Comparison of ENCODE assay signal across 8 cellular contexts in the genomic region with DNA sequence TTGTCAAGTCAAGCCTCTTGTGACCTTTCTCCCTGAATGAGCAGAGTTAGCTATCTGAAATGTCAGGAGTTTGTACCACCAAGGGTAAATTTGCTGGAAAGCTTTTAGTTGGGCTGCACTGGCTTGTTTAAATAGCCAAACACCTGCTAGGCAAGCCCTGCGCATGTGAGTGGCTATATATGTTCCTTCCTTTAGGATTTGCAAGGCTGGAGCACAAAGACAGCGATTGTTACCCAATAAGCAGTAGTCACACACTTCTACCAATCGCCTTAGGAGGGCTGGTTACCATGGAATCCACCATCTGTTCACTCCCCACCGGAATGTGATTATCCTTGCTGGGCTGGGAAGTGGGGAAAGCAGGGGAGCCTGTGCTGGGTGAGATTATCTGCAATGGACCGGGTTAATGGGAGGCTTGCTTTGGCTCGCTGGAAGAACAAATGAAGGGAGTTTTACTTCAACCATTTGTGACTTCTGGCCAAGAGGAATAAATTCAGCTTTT.
DNase-seq lines count a peak whose midpoint lies in the region; ATAC-seq and TF ChIP-seq lines count a peak whose summit lies in the region.

No MANE protein-coding gene starts in this region.

- H3K9me3 ChIP-seq in right atrium auricular region, result no peaks in the 10 kb centered on the region

- H3K4me1 ChIP-seq in right atrium auricular region, result peaks cover 0 to 80% of the 10 kb centered on the region in 2 donors

- H3K36me3 Mint-ChIP-seq in WTC11, result peaks cover 2% of the 10 kb centered on the region; the same call in 1 of the 2 replicates

- ATAC-seq in WTC11 (peak; percentile 98), HG03439 (IDR thresholded peaks at IDR 0.05; ENCODE audit: unreplicated experiment) (no peak), HG03025 (IDR thresholded peaks at IDR 0.05; ENCODE audit: low FRiP score, unreplicated experiment) (no peak)

- H3K4me3 ChIP-seq in right atrium auricular region (peak overlapping the region; percentile 8 to 9), retinal pigment epithelial cell (ENCODE audit: low read length) (peak overlapping the region; percentile 60)

- peaks cover 69% of the 10 kb centered on the region for H3K4me1 Mint-ChIP-seq in WTC11

- H3K4me3 Mint-ChIP-seq in WTC11, result peak overlapping the region; percentile 60

- no peaks in the 10 kb centered on the region for H3K27me3 ChIP-seq in right atrium auricular region

- peak overlapping the region; percentile 94 for H3K27ac Mint-ChIP-seq in WTC11

- CTCF ChIA-PET in WTC11 (lab: Charles Lee), result interaction anchor here (0.8 kb wide), 1 partner anchor 45 kb away, joined by 4 read pairs; no protein-coding TSS in a partner anchor

- POLR2A ChIA-PET in WTC11 (lab: Charles Lee), result no interaction called here

- no peak for TF ChIP-seq CTCF in WTC11 (IDR thresholded peaks at IDR 0.05)
- TF ChIP-seq CTCF in right atrium auricular region (IDR thresholded peaks at IDR 0.05), result no peak
- no peak for TF ChIP-seq CTCF in retinal pigment epithelial cell (conservative IDR thresholded peaks at IDR 0.05; ENCODE audit: low read depth, low read length)

- H3K9me3 Mint-ChIP-seq in WTC11, result peaks cover 3% of the 10 kb centered on the region; the same call in 1 of the 2 replicates

- no peaks in the 10 kb centered on the region for H3K36me3 ChIP-seq in right atrium auricular region

- DNase-seq in AG08395 (ENCODE audit: low spot score), result peak; percentile 64
- DNase-seq in NCI-H1092 treated with DMSO at 0.1 percent for 48 hours (lab: John Stamatoyannopoulos, UW), result peak; percentile 92
- DNase-seq in WTC11 (ENCODE audit: low spot score), result peak; percentile 77
- no peak for DNase-seq in right atrium auricular region (ENCODE audit: low spot score)
- DNase-seq in retinal pigment epithelial cell (ENCODE audit: low read depth), result peak; percentile 99
- no peak for DNase-seq in AML-193 (lab: John Stamatoyannopoulos, UW)

- peak overlapping the region; percentile 40 to 53 for H3K27ac ChIP-seq in right atrium auricular region

- no peaks in the 10 kb centered on the region for H3K27me3 Mint-ChIP-seq in WTC11 (ENCODE audit: low read depth)

TF ChIP-seq in WTC11, 78 proteins besides CTCF, POLR2A, EP300 and RAD21 (continues in another document):
- no peak for TF ChIP-seq NFYB (CRISPR knock-in tag; conservative IDR thresholded peaks at IDR 0.05; ENCODE audit: low read depth)
- TF ChIP-seq NFATC4 (CRISPR knock-in tag; IDR thresholded peaks at IDR 0.05), result no peak
- TF ChIP-seq, protein P1, sequence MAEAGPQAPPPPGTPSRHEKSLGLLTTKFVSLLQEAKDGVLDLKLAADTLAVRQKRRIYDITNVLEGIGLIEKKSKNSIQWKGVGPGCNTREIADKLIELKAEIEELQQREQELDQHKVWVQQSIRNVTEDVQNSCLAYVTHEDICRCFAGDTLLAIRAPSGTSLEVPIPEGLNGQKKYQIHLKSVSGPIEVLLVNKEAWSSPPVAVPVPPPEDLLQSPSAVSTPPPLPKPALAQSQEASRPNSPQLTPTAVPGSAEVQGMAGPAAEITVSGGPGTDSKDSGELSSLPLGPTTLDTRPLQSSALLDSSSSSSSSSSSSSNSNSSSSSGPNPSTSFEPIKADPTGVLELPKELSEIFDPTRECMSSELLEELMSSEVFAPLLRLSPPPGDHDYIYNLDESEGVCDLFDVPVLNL (CRISPR knock-in tag; IDR thresholded peaks at IDR 0.05; ENCODE audit: borderline replicate concordance, low read depth), result no peak
- no peak for TF ChIP-seq FOXJ3 (CRISPR knock-in tag; IDR thresholded peaks at IDR 0.05; ENCODE audit: borderline replicate concordance)
- peak; percentile 76; the same call in 1 of the 2 replicates for TF ChIP-seq TEAD1 (CRISPR knock-in tag; IDR thresholded peaks at IDR 0.05)
- TF ChIP-seq, protein P2, sequence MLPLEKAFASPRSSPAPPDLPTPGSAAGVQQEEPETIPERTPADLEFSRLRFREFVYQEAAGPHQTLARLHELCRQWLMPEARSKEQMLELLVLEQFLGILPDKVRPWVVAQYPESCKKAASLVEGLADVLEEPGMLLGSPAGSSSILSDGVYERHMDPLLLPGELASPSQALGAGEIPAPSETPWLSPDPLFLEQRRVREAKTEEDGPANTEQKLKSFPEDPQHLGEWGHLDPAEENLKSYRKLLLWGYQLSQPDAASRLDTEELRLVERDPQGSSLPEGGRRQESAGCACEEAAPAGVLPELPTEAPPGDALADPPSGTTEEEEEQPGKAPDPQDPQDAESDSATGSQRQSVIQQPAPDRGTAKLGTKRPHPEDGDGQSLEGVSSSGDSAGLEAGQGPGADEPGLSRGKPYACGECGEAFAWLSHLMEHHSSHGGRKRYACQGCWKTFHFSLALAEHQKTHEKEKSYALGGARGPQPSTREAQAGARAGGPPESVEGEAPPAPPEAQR (CRISPR knock-in tag; IDR thresholded peaks at IDR 0.05), result no peak
- TF ChIP-seq FOXK1 (CRISPR knock-in tag; IDR thresholded peaks at IDR 0.05), result 0 out of 2 replicates have a peak, but pooled peaks have one; percentile 13
- TF ChIP-seq, protein P3, sequence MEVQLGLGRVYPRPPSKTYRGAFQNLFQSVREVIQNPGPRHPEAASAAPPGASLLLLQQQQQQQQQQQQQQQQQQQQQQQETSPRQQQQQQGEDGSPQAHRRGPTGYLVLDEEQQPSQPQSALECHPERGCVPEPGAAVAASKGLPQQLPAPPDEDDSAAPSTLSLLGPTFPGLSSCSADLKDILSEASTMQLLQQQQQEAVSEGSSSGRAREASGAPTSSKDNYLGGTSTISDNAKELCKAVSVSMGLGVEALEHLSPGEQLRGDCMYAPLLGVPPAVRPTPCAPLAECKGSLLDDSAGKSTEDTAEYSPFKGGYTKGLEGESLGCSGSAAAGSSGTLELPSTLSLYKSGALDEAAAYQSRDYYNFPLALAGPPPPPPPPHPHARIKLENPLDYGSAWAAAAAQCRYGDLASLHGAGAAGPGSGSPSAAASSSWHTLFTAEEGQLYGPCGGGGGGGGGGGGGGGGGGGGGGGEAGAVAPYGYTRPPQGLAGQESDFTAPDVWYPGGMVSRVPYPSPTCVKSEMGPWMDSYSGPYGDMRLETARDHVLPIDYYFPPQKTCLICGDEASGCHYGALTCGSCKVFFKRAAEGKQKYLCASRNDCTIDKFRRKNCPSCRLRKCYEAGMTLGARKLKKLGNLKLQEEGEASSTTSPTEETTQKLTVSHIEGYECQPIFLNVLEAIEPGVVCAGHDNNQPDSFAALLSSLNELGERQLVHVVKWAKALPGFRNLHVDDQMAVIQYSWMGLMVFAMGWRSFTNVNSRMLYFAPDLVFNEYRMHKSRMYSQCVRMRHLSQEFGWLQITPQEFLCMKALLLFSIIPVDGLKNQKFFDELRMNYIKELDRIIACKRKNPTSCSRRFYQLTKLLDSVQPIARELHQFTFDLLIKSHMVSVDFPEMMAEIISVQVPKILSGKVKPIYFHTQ (CRISPR knock-in tag; IDR thresholded peaks at IDR 0.05), result no peak
- no peak for TF ChIP-seq ZNF219 (CRISPR knock-in tag; IDR thresholded peaks at IDR 0.05; ENCODE audit: borderline replicate concordance)
- TF ChIP-seq CREB1 (CRISPR knock-in tag; IDR thresholded peaks at IDR 0.05), result no peak
- no peak for TF ChIP-seq RORB (CRISPR knock-in tag; IDR thresholded peaks at IDR 0.05)
- TF ChIP-seq, protein P4, sequence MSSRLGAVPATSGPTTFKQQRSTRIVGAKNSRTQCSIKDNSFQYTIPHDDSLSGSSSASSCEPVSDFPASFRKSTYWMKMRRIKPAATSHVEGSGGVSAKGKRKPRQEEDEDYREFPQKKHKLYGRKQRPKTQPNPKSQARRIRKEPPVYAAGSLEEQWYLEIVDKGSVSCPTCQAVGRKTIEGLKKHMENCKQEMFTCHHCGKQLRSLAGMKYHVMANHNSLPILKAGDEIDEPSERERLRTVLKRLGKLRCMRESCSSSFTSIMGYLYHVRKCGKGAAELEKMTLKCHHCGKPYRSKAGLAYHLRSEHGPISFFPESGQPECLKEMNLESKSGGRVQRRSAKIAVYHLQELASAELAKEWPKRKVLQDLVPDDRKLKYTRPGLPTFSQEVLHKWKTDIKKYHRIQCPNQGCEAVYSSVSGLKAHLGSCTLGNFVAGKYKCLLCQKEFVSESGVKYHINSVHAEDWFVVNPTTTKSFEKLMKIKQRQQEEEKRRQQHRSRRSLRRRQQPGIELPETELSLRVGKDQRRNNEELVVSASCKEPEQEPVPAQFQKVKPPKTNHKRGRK (CRISPR knock-in tag; IDR thresholded peaks at IDR 0.05; ENCODE audit: borderline replicate concordance), result no peak
- no peak for TF ChIP-seq ZNF317 (CRISPR knock-in tag; IDR thresholded peaks at IDR 0.05; ENCODE audit: borderline replicate concordance, low read depth)
- TF ChIP-seq, protein P5, sequence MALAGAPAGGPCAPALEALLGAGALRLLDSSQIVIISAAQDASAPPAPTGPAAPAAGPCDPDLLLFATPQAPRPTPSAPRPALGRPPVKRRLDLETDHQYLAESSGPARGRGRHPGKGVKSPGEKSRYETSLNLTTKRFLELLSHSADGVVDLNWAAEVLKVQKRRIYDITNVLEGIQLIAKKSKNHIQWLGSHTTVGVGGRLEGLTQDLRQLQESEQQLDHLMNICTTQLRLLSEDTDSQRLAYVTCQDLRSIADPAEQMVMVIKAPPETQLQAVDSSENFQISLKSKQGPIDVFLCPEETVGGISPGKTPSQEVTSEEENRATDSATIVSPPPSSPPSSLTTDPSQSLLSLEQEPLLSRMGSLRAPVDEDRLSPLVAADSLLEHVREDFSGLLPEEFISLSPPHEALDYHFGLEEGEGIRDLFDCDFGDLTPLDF (CRISPR knock-in tag; IDR thresholded peaks at IDR 0.05), result no peak
- TF ChIP-seq TCF7 (CRISPR knock-in tag; IDR thresholded peaks at IDR 0.05; ENCODE audit: low read depth), result no peak
- TF ChIP-seq, protein P6, sequence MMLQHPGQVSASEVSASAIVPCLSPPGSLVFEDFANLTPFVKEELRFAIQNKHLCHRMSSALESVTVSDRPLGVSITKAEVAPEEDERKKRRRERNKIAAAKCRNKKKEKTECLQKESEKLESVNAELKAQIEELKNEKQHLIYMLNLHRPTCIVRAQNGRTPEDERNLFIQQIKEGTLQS (CRISPR knock-in tag; conservative IDR thresholded peaks at IDR 0.05), result no peak
- no peak for TF ChIP-seq HMGA2 (CRISPR knock-in tag; IDR thresholded peaks at IDR 0.05)
- TF ChIP-seq ZNF121 (CRISPR knock-in tag; IDR thresholded peaks at IDR 0.05), result peak; percentile 86

Comparison
In these comparisons a context has a peak if more than half of its experiments do, and no peak if none do; other contexts are left out.
1. DNase-seq: peak in AG08395 (single experiment), NCI-H1092 treated with DMSO at 0.1 percent for 48 hours (single experiment), WTC11 (single experiment) and retinal pigment epithelial cell (single experiment); none in right atrium auricular region (single experiment) and AML-193 (0 of 2).